In genomic region chr15:70672081-70672480, GRCh38 we compare ENCODE assay signal across 1 cellular context.
TF ChIP-seq lines count a peak whose summit lies in the region.

No MANE protein-coding gene starts in this region.

TF ChIP-seq in GM23338, 12 proteins besides CTCF, POLR2A, EP300 and RAD21 (continued from another document):
- no peak for TF ChIP-seq REST (IDR thresholded peaks at IDR 0.05; ENCODE audit: unreplicated experiment)
- TF ChIP-seq POLR2AphosphoS5 (IDR thresholded peaks at IDR 0.05; ENCODE audit: low read depth) = no peak
- TF ChIP-seq ETS1 (IDR thresholded peaks at IDR 0.05) = no peak
TF ChIP-seq in GM23338: peak in this region for 0.
